ENCODE assay signal across 14 cellular contexts in the genomic region with DNA sequence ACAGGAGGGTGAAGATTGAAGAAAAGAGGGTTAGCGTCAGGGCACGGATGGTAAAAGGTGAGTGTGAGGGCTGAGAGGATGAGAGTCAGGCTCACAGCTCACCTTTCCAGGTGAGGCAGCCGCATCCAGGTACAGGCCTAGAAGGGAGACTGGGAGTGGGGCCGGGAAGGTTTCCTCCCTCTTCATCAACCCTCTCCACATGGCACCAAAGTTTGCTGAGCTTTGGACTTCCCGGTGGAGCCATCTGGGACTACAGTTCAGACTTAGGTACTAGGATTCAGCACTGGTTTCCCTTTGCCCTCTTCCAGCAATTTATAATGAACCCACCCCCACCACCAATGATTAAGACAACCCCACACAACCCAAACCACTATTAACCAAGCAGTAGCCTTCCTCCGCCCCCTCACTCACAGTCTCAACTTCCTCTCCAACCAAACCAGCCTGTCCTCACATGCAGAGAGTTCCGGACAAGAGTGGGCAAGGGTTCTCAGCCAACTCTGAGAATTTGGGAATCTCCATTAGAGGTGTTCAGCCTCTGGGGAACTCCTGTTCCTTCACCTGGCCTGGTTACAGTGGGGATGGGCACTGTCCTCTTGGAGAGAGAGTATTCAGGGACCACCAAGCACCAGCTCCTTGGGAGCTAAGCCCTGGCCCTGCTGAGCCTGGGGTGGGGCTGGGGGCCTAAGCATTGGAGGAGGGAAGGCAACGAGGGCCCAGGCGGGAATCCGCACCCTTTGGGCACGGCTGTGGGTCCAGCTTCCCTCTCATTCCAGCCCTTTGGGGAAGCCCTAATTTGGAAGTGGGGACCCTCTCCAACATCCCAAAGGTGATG. TPM values are rescaled to one million over a fixed set of nuclear protein-coding genes. Genes with fewer than 3 reads are reported as not detected.
DNase-seq lines count a peak whose midpoint lies in the region; ATAC-seq and TF ChIP-seq lines count a peak whose summit lies in the region.
"Had no signal": no experiment of that assay in that cellular context is flagged by ENCODE, and none has a peak within 500 bp of the region (broad histone marks: within the 10 kb centered on the region; RNA-seq: fewer than 3 reads in every experiment).

No MANE protein-coding gene starts in this region.

- no peak for TF ChIP-seq CTCF in BE2C (IDR thresholded peaks at IDR 0.05; ENCODE audit: low read depth, low read length)
- TF ChIP-seq CTCF in NB4 (IDR thresholded peaks at IDR 0.05; ENCODE audit: low read depth, low read length), result no peak
- TF ChIP-seq CTCF in natural killer cell (IDR thresholded peaks at IDR 0.05), result no peak
- no peak for TF ChIP-seq CTCF in right atrium auricular region (IDR thresholded peaks at IDR 0.05)

- peak overlapping the region; percentile 19 to 82 for H3K4me3 Mint-ChIP-seq in effector memory CD8-positive, alpha-beta T cell
- peak overlapping the region; percentile 76 for H3K4me3 Mint-ChIP-seq in natural killer cell

- H3K9me3 ChIP-seq in BE2C, result no peaks in the 10 kb centered on the region
- no peaks in the 10 kb centered on the region for H3K9me3 ChIP-seq in right atrium auricular region

- H3K9me3 Mint-ChIP-seq in effector memory CD8-positive, alpha-beta T cell, result no peaks in the 10 kb centered on the region
- H3K9me3 Mint-ChIP-seq in natural killer cell, result no peaks in the 10 kb centered on the region

- DNase-seq in BE2C (no peak), NB4 (ENCODE audit: low read depth) (peak; percentile 44), natural killer cell (no peak), right atrium auricular region (ENCODE audit: low spot score) (no peak), NCI-H748 treated with DMSO at 0.1 percent for 48 hours (lab: John Stamatoyannopoulos, UW) (no peak), amniotic stem cell (lab: John Stamatoyannopoulos, UW) (no peak)
- no peak for DNase-seq in effector memory CD8-positive, alpha-beta T cell
- DNase-seq: ACHN, hippocampal formation, SW 1271 had no signal

- H3K27me3 ChIP-seq in BE2C (no peaks in the 10 kb centered on the region), right atrium auricular region (peaks cover 23 to 43% of the 10 kb centered on the region in 2 donors)

- H3K4me3 ChIP-seq in BE2C (ENCODE audit: low read depth, low read length), result peak overlapping the region; percentile 80
- no peak overlapping the region for H3K4me3 ChIP-seq in NB4 (ENCODE audit: low read depth, low read length)
- H3K4me3 ChIP-seq in right atrium auricular region, result no peak overlapping the region
- H3K4me3 ChIP-seq: cardiac muscle cell, lung had no signal

- no peak overlapping the region for H3K27ac Mint-ChIP-seq in effector memory CD8-positive, alpha-beta T cell
- H3K27ac Mint-ChIP-seq in natural killer cell, result peak overlapping the region in 1 of 2 donors; percentile 71

- H3K36me3 Mint-ChIP-seq in effector memory CD8-positive, alpha-beta T cell (ENCODE audit: insufficient read depth), result peaks cover 4% of the 10 kb centered on the region
- no peaks in the 10 kb centered on the region for H3K36me3 Mint-ChIP-seq in natural killer cell

- H3K4me1 Mint-ChIP-seq in effector memory CD8-positive, alpha-beta T cell (ENCODE audit: low read depth in 2 of 2), result peaks cover 24 to 33% of the 10 kb centered on the region in 2 donors
- peaks cover 36 to 55% of the 10 kb centered on the region in 2 donors for H3K4me1 Mint-ChIP-seq in natural killer cell

- H3K36me3 ChIP-seq in BE2C (no peaks in the 10 kb centered on the region; the same call in none of the 2 replicates), right atrium auricular region (no peaks in the 10 kb centered on the region)
- H3K36me3 ChIP-seq: cardiac muscle cell had no signal

- no peak for TF ChIP-seq POLR2A in NB4 (IDR thresholded peaks at IDR 0.05; ENCODE audit: extremely low read depth, insufficient read length)

- no peak for ATAC-seq in effector memory CD8-positive, alpha-beta T cell (replicated peaks)
- no peak for ATAC-seq in natural killer cell
- ATAC-seq in HG02970 (IDR thresholded peaks at IDR 0.05; ENCODE audit: low FRiP score, unreplicated experiment), result no peak

- H3K27ac ChIP-seq in right atrium auricular region, result no peak overlapping the region
- H3K27ac ChIP-seq: cardiac muscle cell, parathyroid adenoma had no signal

- intact Hi-C loops in natural killer cell (cut with micrococcal nuclease), result no loop called here

- H3K27me3 Mint-ChIP-seq in effector memory CD8-positive, alpha-beta T cell, result peaks cover 49 to 87% of the 10 kb centered on the region in 2 donors
- H3K27me3 Mint-ChIP-seq in natural killer cell (ENCODE audit: low read depth in 2 of 2), result peaks cover 75 to 76% of the 10 kb centered on the region in 2 donors

- H3K4me1 ChIP-seq in BE2C (peaks cover 15% of the 10 kb centered on the region), right atrium auricular region (peaks cover 0 to 18% of the 10 kb centered on the region in 2 donors)
- H3K4me1 ChIP-seq: parathyroid adenoma had no signal

RNA-seq across cellular contexts. Expression of gene HOXC4, which starts 2.3 kb away (rescaled TPM):
- polyA plus RNA-seq in BE2C (2012; ENCODE audit: insufficient read depth, insufficient read length, low read depth), result 43.8 TPM
- total RNA-seq in natural killer cell (1 to 10 TPM in 2 of 3 donors, under 1 TPM in 1; 0.95 to 3.2 (median 1.8) TPM), right atrium auricular region (under 1 TPM in 1 of 2 donors, not detected in 1; 0.20 TPM)
- total RNA-seq: cardiac muscle cell had no signal
- polyA plus RNA-seq: cardiac muscle cell had no signal

RNA-seq across cellular contexts. Expression of gene HOXC5, which starts 18.4 kb away (rescaled TPM):
- 8.1 TPM for polyA plus RNA-seq in BE2C (2012; ENCODE audit: insufficient read depth, insufficient read length, low read depth)
- total RNA-seq in natural killer cell (under 1 TPM in 1 of 3 donors, not detected in 2; 0.20 TPM), right atrium auricular region (under 1 TPM in 1 of 2 donors, not detected in 1; 0.33 TPM)
- total RNA-seq: cardiac muscle cell had no signal
- polyA plus RNA-seq: cardiac muscle cell had no signal

RNA-seq across cellular contexts. Expression of gene HOXC6, which starts 23.1 kb away (rescaled TPM):
- 45.2 TPM for polyA plus RNA-seq in BE2C (2012; ENCODE audit: insufficient read depth, insufficient read length, low read depth)
- total RNA-seq in natural killer cell, result not detected
- total RNA-seq in right atrium auricular region, result not detected
- total RNA-seq: cardiac muscle cell had no signal
- polyA plus RNA-seq: cardiac muscle cell had no signal

RNA-seq across cellular contexts. Expression of gene HOXC8, which starts 42.5 kb away (rescaled TPM):
- polyA plus RNA-seq in BE2C (2012; ENCODE audit: insufficient read depth, insufficient read length, low read depth), result 24.8 TPM
- not detected for total RNA-seq in natural killer cell
- not detected for total RNA-seq in right atrium auricular region
- total RNA-seq: lung had no signal
- polyA plus RNA-seq: cardiac muscle cell had no signal

RNA-seq across cellular contexts. Expression of gene HOXC9, which starts 51.3 kb away (rescaled TPM):
- polyA plus RNA-seq in BE2C (2012; ENCODE audit: insufficient read depth, insufficient read length, low read depth), result 33.9 TPM
- total RNA-seq in natural killer cell (not detected), right atrium auricular region (not detected)
- total RNA-seq: cardiac muscle cell, lung had no signal
- polyA plus RNA-seq: cardiac muscle cell had no signal
